In genomic region chr2:217127744-217128143, GRCh38 we compare ENCODE assay signal across 1 cellular context.
TF ChIP-seq lines count a peak whose summit lies in the region.

No MANE protein-coding gene starts in this region.

TF ChIP-seq in SK-N-SH, 30 proteins besides CTCF, POLR2A, EP300 and RAD21 (continued from another document):
- no peak for TF ChIP-seq NRF1 (IDR thresholded peaks at IDR 0.05; ENCODE audit: low read depth, low read length)
- no peak for TF ChIP-seq EZH2phosphoT487 (IDR thresholded peaks at IDR 0.05; ENCODE audit: borderline replicate concordance, low read depth)
- TF ChIP-seq MEF2A (IDR thresholded peaks at IDR 0.05; ENCODE audit: borderline replicate concordance, low read depth) = no peak
